21 cellular contexts compared by ENCODE assay signal in genomic region chr7:42491106-42491505, GRCh38.
"Had no signal": no experiment of that assay in that cellular context is flagged by ENCODE, and none has a peak within 500 bp of the region (broad histone marks: within the 10 kb centered on the region; RNA-seq: fewer than 3 reads in every experiment).

No MANE protein-coding gene starts in this region.

- H3K27ac ChIP-seq: SJSA1, SK-N-MC had no signal

- DNase-seq: IMR-90, Karpas-422, KG1, MG63, NCI-H1092 treated with DMSO at 0.1 percent for 48 hours, NCI-H1436, NCI-H187, NCI-H2029, NCI-H2081 treated with DMSO at 0.1 percent for 48 hours, NCI-H2171, NCI-H226, NCI-H446, NCI-H510A, NCI-H524 treated with DMSO at 0.1 percent for 48 hours, NCI-H69, NCI-H774, Right ventricle myocardium superior, RPMI8226, SIG-M5 had no signal

- H3K4me3 ChIP-seq: MG63, SJSA1, SK-N-MC had no signal

- H3K9me3 ChIP-seq: MG63, SJSA1 had no signal

- H3K36me3 ChIP-seq: MG63, SJSA1 had no signal

- H3K27me3 ChIP-seq: MG63, SJSA1 had no signal
